In genomic region chr1:7539772-7540175, GRCh38 we compare ENCODE assay signal across 8 cellular contexts.
A peak's percentile ranks its signal among the peaks of the same experiment; 100 is the strongest.
DNase-seq lines count a peak whose midpoint lies in the region; ATAC-seq and TF ChIP-seq lines count a peak whose summit lies in the region.

No MANE protein-coding gene starts in this region.

- no peak overlapping the region for H3K27ac Mint-ChIP-seq in activated CD4-positive, alpha-beta memory T cell treated with anti-CD3 and anti-CD28 coated beads for 36 hours

- peak; percentile 61 for DNase-seq in DMS53 treated with DMSO at 0.1 percent for 48 hours (lab: John Stamatoyannopoulos, UW; ENCODE audit: unreplicated experiment)
- DNase-seq in HL-60 (ENCODE audit: low read depth in 1 of 2, low spot score in 1 of 2) = peak in 1 of 2 experiments; percentile 6
- DNase-seq in activated CD4-positive, alpha-beta memory T cell treated with anti-CD3 and anti-CD28 coated beads for 36 hours = peak; percentile 65
- no peak for DNase-seq in kidney epithelial cell (ENCODE audit: low read depth)
- no peak for DNase-seq in activated gamma-delta T cell (lab: John Stamatoyannopoulos, UW)
- no peak for DNase-seq in Ammon's horn (ENCODE audit: low spot score)

- no peaks in the 10 kb centered on the region for H3K36me3 Mint-ChIP-seq in activated CD4-positive, alpha-beta memory T cell treated with anti-CD3 and anti-CD28 coated beads for 36 hours

- CTCF ChIA-PET in activated CD4-positive, alpha-beta memory T cell treated with anti-CD3 and anti-CD28 coated beads for 36 hours (lab: Charles Lee) = interaction anchor here (0.6 to 1.2 kb wide), 3 partner anchors 12 to 472 kb away, joined by 3 read pairs; no protein-coding TSS in a partner anchor

- ATAC-seq in HG03280 (IDR thresholded peaks at IDR 0.05; ENCODE audit: unreplicated experiment) = no peak
- no peak for ATAC-seq in GM18867 (IDR thresholded peaks at IDR 0.05; ENCODE audit: unreplicated experiment)

- H3K27me3 ChIP-seq in HL-60 (ENCODE audit: insufficient read depth, poor library complexity, severe bottlenecking) (peaks cover 3% of the 10 kb centered on the region), kidney epithelial cell (ENCODE audit: control insufficient read depth, insufficient read depth, low read length) (no peaks in the 10 kb centered on the region)

- H3K4me3 ChIP-seq in HL-60 (replicated peaks; ENCODE audit: insufficient read depth, low read length) (no peak overlapping the region), kidney epithelial cell (ENCODE audit: low read depth, low read length) (no peak overlapping the region)

- no peaks in the 10 kb centered on the region for H3K4me1 Mint-ChIP-seq in activated CD4-positive, alpha-beta memory T cell treated with anti-CD3 and anti-CD28 coated beads for 36 hours (ENCODE audit: low read depth)

- no peaks in the 10 kb centered on the region for H3K36me3 ChIP-seq in kidney epithelial cell (ENCODE audit: control insufficient read depth, insufficient read depth, low read length)

- no peak overlapping the region for H3K4me3 Mint-ChIP-seq in activated CD4-positive, alpha-beta memory T cell treated with anti-CD3 and anti-CD28 coated beads for 36 hours

- no peaks in the 10 kb centered on the region for H3K9me3 Mint-ChIP-seq in activated CD4-positive, alpha-beta memory T cell treated with anti-CD3 and anti-CD28 coated beads for 36 hours

- H3K27me3 Mint-ChIP-seq in activated CD4-positive, alpha-beta memory T cell treated with anti-CD3 and anti-CD28 coated beads for 36 hours = peaks cover 7% of the 10 kb centered on the region

- peak; percentile 10 for TF ChIP-seq CTCF in HL-60 (IDR thresholded peaks at IDR 0.05; ENCODE audit: insufficient read depth, low read length)
- TF ChIP-seq CTCF in kidney epithelial cell (IDR thresholded peaks at IDR 0.05; ENCODE audit: insufficient read depth, low read length, poor library complexity, severe bottlenecking) = peak; percentile 60

- intact Hi-C loops in activated CD4-positive, alpha-beta memory T cell treated with anti-CD3 and anti-CD28 coated beads for 36 hours (cut with micrococcal nuclease) = no loop called here

- no peak overlapping the region for H3K27ac ChIP-seq in HL-60 (replicated peaks)

- POLR2A ChIA-PET in activated CD4-positive, alpha-beta memory T cell treated with anti-CD3 and anti-CD28 coated beads for 36 hours (lab: Charles Lee) = no interaction called here

Comparison
In these comparisons a context has a peak if more than half of its experiments do, and no peak if none do; other contexts are left out.
1. DNase-seq: peak in DMS53 treated with DMSO at 0.1 percent for 48 hours (single experiment) and activated CD4-positive, alpha-beta memory T cell treated with anti-CD3 and anti-CD28 coated beads for 36 hours (single experiment); none in kidney epithelial cell (single experiment), activated gamma-delta T cell (single experiment) and Ammon's horn (single experiment).